ENCODE assay signal across 18 cellular contexts in genomic region chr21:45393833-45394638, GRCh38.
"Had no signal": no experiment of that assay in that cellular context is flagged by ENCODE, and none has a peak within 500 bp of the region (broad histone marks: within the 10 kb centered on the region; RNA-seq: fewer than 3 reads in every experiment).

No MANE protein-coding gene starts in this region.

- H3K27me3 ChIP-seq: body of pancreas, testis had no signal

- H3K4me3 ChIP-seq: body of pancreas, coronary artery, esophagus muscularis mucosa, lung, SK-N-MC, smooth muscle cell, stomach, testis had no signal

- H3K36me3 ChIP-seq: esophagus muscularis mucosa, stomach had no signal

- H3K27ac ChIP-seq: body of pancreas, coronary artery, esophagus muscularis mucosa, SK-N-MC, stomach, testis had no signal

- H3K9me3 ChIP-seq: body of pancreas, esophagus muscularis mucosa, stomach, testis had no signal

- H3K36me3 Mint-ChIP-seq: activated naive CD4-positive, alpha-beta T cell treated with anti-CD3 and anti-CD28 coated beads, Interleukin-2, amount 10 ng/mL, durations not matched to agents 7 days and 5 days had no signal

- H3K27ac Mint-ChIP-seq: activated naive CD4-positive, alpha-beta T cell treated with anti-CD3 and anti-CD28 coated beads, Interleukin-2, amount 10 ng/mL, durations not matched to agents 7 days and 5 days; activated T-helper 1 cell treated with anti-CD3 and anti-CD28 coated beads, Interleukin-12 subunit alpha, Interleukin-12 subunit beta, Interleukin-2, Interleukin-4 antibody, amounts not matched to agents 30 ng/mL and 10 ng/mL and 1 ng/mL, durations not matched to agents 14 hours and 24 hours and 36 hours had no signal

- H3K9me3 Mint-ChIP-seq: activated naive CD4-positive, alpha-beta T cell treated with anti-CD3 and anti-CD28 coated beads, Interleukin-2, amount 10 ng/mL, durations not matched to agents 7 days and 5 days; activated T-helper 1 cell treated with anti-CD3 and anti-CD28 coated beads, Interleukin-12 subunit alpha, Interleukin-12 subunit beta, Interleukin-2, Interleukin-4 antibody, amounts not matched to agents 30 ng/mL and 10 ng/mL and 1 ng/mL, durations not matched to agents 14 hours and 24 hours and 36 hours had no signal

- H3K4me3 Mint-ChIP-seq: activated naive CD4-positive, alpha-beta T cell treated with anti-CD3 and anti-CD28 coated beads, Interleukin-2, amount 10 ng/mL, durations not matched to agents 7 days and 5 days; activated T-helper 1 cell treated with anti-CD3 and anti-CD28 coated beads, Interleukin-12 subunit alpha, Interleukin-12 subunit beta, Interleukin-2, Interleukin-4 antibody, amounts not matched to agents 30 ng/mL and 10 ng/mL and 1 ng/mL, durations not matched to agents 14 hours and 24 hours and 36 hours had no signal

- DNase-seq: activated CD4-positive, alpha-beta T cell treated with anti-CD3 and anti-CD28 coated beads, Interleukin-2, amount 50 U/mL, for 1 hour; activated CD8-positive, alpha-beta memory T cell treated with anti-CD3 and anti-CD28 coated beads for 24 hours; activated naive CD4-positive, alpha-beta T cell treated with anti-CD3 and anti-CD28 coated beads, Interleukin-2, amount 10 ng/mL, durations not matched to agents 7 days and 5 days; amniotic stem cell; central memory CD4-positive, alpha-beta T cell; effector CD4-positive, alpha-beta T cell; hypothalamus; midbrain; stomach; testis had no signal

- ATAC-seq: activated CD4-positive, CD25-positive, alpha-beta regulatory T cell treated with anti-CD3 and anti-CD28 coated beads, Interleukin-2, amount 50 U/mL, for 24 hours; body of pancreas had no signal

- H3K4me1 ChIP-seq: body of pancreas, esophagus muscularis mucosa, stomach, testis had no signal

- H3K4me1 Mint-ChIP-seq: activated naive CD4-positive, alpha-beta T cell treated with anti-CD3 and anti-CD28 coated beads, Interleukin-2, amount 10 ng/mL, durations not matched to agents 7 days and 5 days had no signal
